In genomic region chr3:13022348-13023250, GRCh38 we compare ENCODE assay signal across 2 cellular contexts.
TF ChIP-seq lines count a peak whose summit lies in the region.

No MANE protein-coding gene starts in this region.

TF ChIP-seq in GM12878, 131 proteins besides CTCF, POLR2A, EP300 and RAD21 (continues in another document):
- TF ChIP-seq POLR2AphosphoS5 (IDR thresholded peaks at IDR 0.05; ENCODE audit: low read length), result no peak; the same call in 1 of the 2 replicates
- 0 out of 2 replicates have a peak, but pooled peaks have one; percentile 53 for TF ChIP-seq SIN3A (IDR thresholded peaks at IDR 0.05; ENCODE audit: low read depth, low read length)
- no peak for TF ChIP-seq PRDM15 (CRISPR knock-in tag; IDR thresholded peaks at IDR 0.05)
- no peak for TF ChIP-seq TBL1XR1 (IDR thresholded peaks at IDR 0.05; ENCODE audit: low read depth, low read length)
- TF ChIP-seq CREM (IDR thresholded peaks at IDR 0.05; ENCODE audit: low read depth), result 0 out of 2 replicates have a peak, but pooled peaks have one; percentile 31
- peak; percentile 95 for TF ChIP-seq MEF2B (IDR thresholded peaks at IDR 0.05; ENCODE audit: partially characterized antibody, poor library complexity, severe bottlenecking)
- TF ChIP-seq USF2 (IDR thresholded peaks at IDR 0.05; ENCODE audit: borderline replicate concordance, low read depth, low read length), result no peak
- TF ChIP-seq KAT2A (conservative IDR thresholded peaks at IDR 0.05; ENCODE audit: control insufficient read depth, low read depth, low read length), result no peak
- TF ChIP-seq BCL3 (IDR thresholded peaks at IDR 0.05; ENCODE audit: borderline replicate concordance, insufficient read depth, low read depth, low read length, poor library complexity, severe bottlenecking), result no peak
- TF ChIP-seq IKZF2 (IDR thresholded peaks at IDR 0.05), result 0 out of 4 replicates have a peak, but pooled peaks of 1 of the 2 experiments have one; percentile 7
- no peak for TF ChIP-seq CBFB (IDR thresholded peaks at IDR 0.05; ENCODE audit: low read depth)
- no peak for TF ChIP-seq SREBF1 (IDR thresholded peaks at IDR 0.05; ENCODE audit: low read length)
- peak; percentile 31; the same call in 1 of the 2 replicates for TF ChIP-seq MXI1 (IDR thresholded peaks at IDR 0.05; ENCODE audit: low read depth, low read length)
- no peak for TF ChIP-seq PAX5 (IDR thresholded peaks at IDR 0.05; ENCODE audit: borderline replicate concordance, low read depth, low read length)
- no peak for TF ChIP-seq NR2C2 (IDR thresholded peaks at IDR 0.05; ENCODE audit: borderline replicate concordance, control insufficient read depth, insufficient read length, low read depth)
- TF ChIP-seq SMARCA5 (IDR thresholded peaks at IDR 0.05), result no peak
- peak in 1 of 2 experiments; percentile 37; a peak in 1 of 4 replicates for TF ChIP-seq BHLHE40 (IDR thresholded peaks at IDR 0.05; ENCODE audit: borderline replicate concordance in 1 of 2, low read depth in 2 of 2, low read length in 1 of 2)
- TF ChIP-seq FOXM1 (IDR thresholded peaks at IDR 0.05; ENCODE audit: low read depth, low read length), result no peak
- no peak for TF ChIP-seq HSF1 (IDR thresholded peaks at IDR 0.05; ENCODE audit: low read depth, low read length)

TF ChIP-seq in HepG2, 621 proteins besides CTCF, POLR2A, EP300 and RAD21:
- TF ChIP-seq SNAPC5 (CRISPR knock-in tag; IDR thresholded peaks at IDR 0.05; ENCODE audit: borderline replicate concordance), result no peak
- TF ChIP-seq AGO2 (optimal IDR thresholded peaks at IDR 0.05; ENCODE audit: low read depth, low read length), result peak; percentile 25
